Comparison of ENCODE assay signal across 17 cellular contexts in genomic region chr10:122639801-122640200, GRCh38. TPM values are rescaled to one million over a fixed set of nuclear protein-coding genes. Genes with fewer than 3 reads are reported as not detected.
"Had no signal": no experiment of that assay in that cellular context is flagged by ENCODE, and none has a peak within 500 bp of the region (broad histone marks: within the 10 kb centered on the region; RNA-seq: fewer than 3 reads in every experiment).

No MANE protein-coding gene starts in this region.

- H3K9me3 ChIP-seq: gastroesophageal sphincter, heart right ventricle, lower lobe of right lung, pancreas, thoracic aorta had no signal

- H3K4me1 Mint-ChIP-seq: activated CD4-positive, alpha-beta T cell treated with anti-CD3 and anti-CD28 coated beads, Interleukin-2, amount 10 ng/mL, durations not matched to agents 7 days and 5 days; activated naive CD8-positive, alpha-beta T cell treated with anti-CD3 and anti-CD28 coated beads, Interleukin-2, amount 50 U/mL, for 24 hours; naive B cell; stimulated activated effector memory CD8-positive, alpha-beta T cell treated with anti-CD3 and anti-CD28 coated beads, Interleukin-12 subunit alpha, Interleukin-12 subunit beta, amount 100 ng/mL, for 72 hours had no signal

- H3K36me3 ChIP-seq: gastroesophageal sphincter, heart right ventricle, lower lobe of right lung, pancreas, thoracic aorta had no signal

- H3K9me3 Mint-ChIP-seq: activated CD4-positive, alpha-beta T cell treated with anti-CD3 and anti-CD28 coated beads, Interleukin-2, amount 10 ng/mL, durations not matched to agents 7 days and 5 days; activated naive CD4-positive, alpha-beta T cell treated with anti-CD3 and anti-CD28 coated beads for 36 hours; activated naive CD8-positive, alpha-beta T cell treated with anti-CD3 and anti-CD28 coated beads, Interleukin-2, amount 50 U/mL, for 24 hours; activated T-helper 1 cell treated with anti-CD3 and anti-CD28 coated beads, Interleukin-12 subunit alpha, Interleukin-12 subunit beta, Interleukin-2, Interleukin-4 antibody, amounts not matched to agents 30 ng/mL and 10 ng/mL and 1 ng/mL, durations not matched to agents 14 hours and 24 hours and 36 hours; stimulated activated effector memory CD8-positive, alpha-beta T cell treated with anti-CD3 and anti-CD28 coated beads, Interleukin-12 subunit alpha, Interleukin-12 subunit beta, amount 100 ng/mL, for 72 hours; T-helper 2 cell treated with Interferon-gamma antibody and Interleukin-4, amounts not matched to agents 5 μg/mL and 100 μg/mL, for 36 hours had no signal

- H3K4me3 ChIP-seq: gastroesophageal sphincter, heart right ventricle, lower lobe of right lung, pancreas, thoracic aorta had no signal

- H3K4me1 ChIP-seq: gastroesophageal sphincter, lower lobe of right lung had no signal

- H3K27me3 Mint-ChIP-seq: activated CD4-positive, alpha-beta T cell treated with anti-CD3 and anti-CD28 coated beads, Interleukin-2, amount 10 ng/mL, durations not matched to agents 7 days and 5 days; activated naive CD8-positive, alpha-beta T cell treated with anti-CD3 and anti-CD28 coated beads, Interleukin-2, amount 50 U/mL, for 24 hours had no signal

- H3K27ac ChIP-seq: gastroesophageal sphincter, heart right ventricle, lower lobe of right lung, pancreas, thoracic aorta had no signal

- H3K4me3 Mint-ChIP-seq: activated CD4-positive, alpha-beta T cell treated with anti-CD3 and anti-CD28 coated beads, Interleukin-2, amount 10 ng/mL, durations not matched to agents 7 days and 5 days; activated naive CD4-positive, alpha-beta T cell treated with anti-CD3 and anti-CD28 coated beads for 36 hours; activated naive CD8-positive, alpha-beta T cell treated with anti-CD3 and anti-CD28 coated beads, Interleukin-2, amount 50 U/mL, for 24 hours; activated T-helper 1 cell treated with anti-CD3 and anti-CD28 coated beads, Interleukin-12 subunit alpha, Interleukin-12 subunit beta, Interleukin-2, Interleukin-4 antibody, amounts not matched to agents 30 ng/mL and 10 ng/mL and 1 ng/mL, durations not matched to agents 14 hours and 24 hours and 36 hours; naive B cell; stimulated activated effector memory CD8-positive, alpha-beta T cell treated with anti-CD3 and anti-CD28 coated beads, Interleukin-12 subunit alpha, Interleukin-12 subunit beta, amount 100 ng/mL, for 72 hours; T-helper 2 cell treated with Interferon-gamma antibody and Interleukin-4, amounts not matched to agents 5 μg/mL and 100 μg/mL, for 36 hours had no signal

- H3K36me3 Mint-ChIP-seq: naive B cell; stimulated activated effector memory CD8-positive, alpha-beta T cell treated with anti-CD3 and anti-CD28 coated beads, Interleukin-12 subunit alpha, Interleukin-12 subunit beta, amount 100 ng/mL, for 72 hours had no signal

- H3K27me3 ChIP-seq: gastroesophageal sphincter, heart right ventricle, pancreas had no signal

- H3K27ac Mint-ChIP-seq: activated CD4-positive, alpha-beta T cell treated with anti-CD3 and anti-CD28 coated beads, Interleukin-2, amount 10 ng/mL, durations not matched to agents 7 days and 5 days; activated naive CD4-positive, alpha-beta T cell treated with anti-CD3 and anti-CD28 coated beads for 36 hours; activated naive CD8-positive, alpha-beta T cell treated with anti-CD3 and anti-CD28 coated beads, Interleukin-2, amount 50 U/mL, for 24 hours; activated T-helper 1 cell treated with anti-CD3 and anti-CD28 coated beads, Interleukin-12 subunit alpha, Interleukin-12 subunit beta, Interleukin-2, Interleukin-4 antibody, amounts not matched to agents 30 ng/mL and 10 ng/mL and 1 ng/mL, durations not matched to agents 14 hours and 24 hours and 36 hours; naive B cell; stimulated activated effector memory CD8-positive, alpha-beta T cell treated with anti-CD3 and anti-CD28 coated beads, Interleukin-12 subunit alpha, Interleukin-12 subunit beta, amount 100 ng/mL, for 72 hours; T-helper 2 cell treated with Interferon-gamma antibody and Interleukin-4, amounts not matched to agents 5 μg/mL and 100 μg/mL, for 36 hours had no signal

- DNase-seq: activated CD4-positive, alpha-beta T cell treated with anti-CD3 and anti-CD28 coated beads, Interleukin-2, amount 10 ng/mL, durations not matched to agents 7 days and 5 days; activated naive CD4-positive, alpha-beta T cell treated with anti-CD3 and anti-CD28 coated beads for 36 hours; activated naive CD8-positive, alpha-beta T cell treated with anti-CD3 and anti-CD28 coated beads, Interleukin-2, amount 50 U/mL, for 24 hours; aorta; heart right ventricle; left cardiac atrium; lower lobe of right lung; naive B cell; pancreas had no signal

RNA-seq across cellular contexts. Expression of gene C10orf120, which starts 59.8 kb away (rescaled TPM):
- total RNA-seq: activated CD4-positive, alpha-beta T cell treated with anti-CD3 and anti-CD28 coated beads, Interleukin-2, amount 10 ng/mL, durations not matched to agents 7 days and 5 days; activated naive CD4-positive, alpha-beta T cell treated with anti-CD3 and anti-CD28 coated beads for 36 hours; activated T-helper 1 cell treated with anti-CD3 and anti-CD28 coated beads, Interleukin-12 subunit alpha, Interleukin-12 subunit beta, Interleukin-2, Interleukin-4 antibody, amounts not matched to agents 30 ng/mL and 10 ng/mL and 1 ng/mL, durations not matched to agents 14 hours and 24 hours and 36 hours; aorta; dermis microvascular lymphatic vessel endothelial cell; epithelial cell of proximal tubule; gastroesophageal sphincter; heart right ventricle; left cardiac atrium; lower lobe of right lung; sciatic nerve; thoracic aorta had no signal
- polyA plus RNA-seq: aorta, heart right ventricle had no signal
